Comparison of ENCODE assay signal across 8 cellular contexts in genomic region chr1:156020293-156021086, GRCh38. TPM values are rescaled to one million over a fixed set of nuclear protein-coding genes. Genes with fewer than 3 reads are reported as not detected.
DNase-seq lines count a peak whose midpoint lies in the region; ATAC-seq and TF ChIP-seq lines count a peak whose summit lies in the region.

TSS of gene SSR2 (minus strand) at chr1:156020951. CDS start at chr1:156020167, 784 bp downstream.

- no peak for TF ChIP-seq CTCF in fibroblast of pulmonary artery (IDR thresholded peaks at IDR 0.05; ENCODE audit: low read length, missing control alignments)
- no peak for TF ChIP-seq CTCF in nephron (IDR thresholded peaks at IDR 0.05; ENCODE audit: unreplicated experiment in 3 of 3)

- H3K9ac ChIP-seq in Karpas-422 (ENCODE audit: low read length), result peak within 1 kb of the TSS; percentile 91

- H3K27me3 Mint-ChIP-seq in nephron (ENCODE audit: low read depth), result no peaks in the 10 kb centered on the region
- H3K27me3 Mint-ChIP-seq in stimulated activated naive CD8-positive, alpha-beta T cell treated with anti-CD3 and anti-CD28 coated beads, Interleukin-15, Interleukin-2, amounts not matched to agents 100 ng/mL and 50 ng/mL, for 24 hours, result peaks cover 5% of the 10 kb centered on the region

- peak within 1 kb of the TSS; percentile 85 to 89 (median 87) for H3K27ac Mint-ChIP-seq in nephron
- peak within 1 kb of the TSS; percentile 91 for H3K27ac Mint-ChIP-seq in stimulated activated naive CD8-positive, alpha-beta T cell treated with anti-CD3 and anti-CD28 coated beads, Interleukin-15, Interleukin-2, amounts not matched to agents 100 ng/mL and 50 ng/mL, for 24 hours

- H3K4me1 Mint-ChIP-seq in nephron, result peaks cover 24% of the 10 kb centered on the region
- peaks cover 29% of the 10 kb centered on the region for H3K4me1 Mint-ChIP-seq in stimulated activated naive CD8-positive, alpha-beta T cell treated with anti-CD3 and anti-CD28 coated beads, Interleukin-15, Interleukin-2, amounts not matched to agents 100 ng/mL and 50 ng/mL, for 24 hours (ENCODE audit: low read depth)

- H4K20me1 ChIP-seq in Karpas-422 (ENCODE audit: insufficient read depth, low read depth, low read length), result peaks cover 6% of the 10 kb centered on the region; the same call in 1 of the 2 replicates

- H3K4me3 ChIP-seq in Karpas-422 (ENCODE audit: low read length) (peak within 1 kb of the TSS; percentile 98), fibroblast of pulmonary artery (replicated peaks; ENCODE audit: low read depth, low read length) (peak within 1 kb of the TSS; percentile 70)

- peaks cover 10% of the 10 kb centered on the region; the same call in 1 of the 2 replicates for H3K36me3 ChIP-seq in Karpas-422 (ENCODE audit: insufficient read depth, low read length)

- no peaks in the 10 kb centered on the region for H3K9me2 ChIP-seq in Karpas-422 (replicated peaks; ENCODE audit: insufficient read depth, low read length)

- H3K4me2 ChIP-seq in Karpas-422 (ENCODE audit: low read depth, low read length, poor library complexity, severe bottlenecking), result peak within 1 kb of the TSS; percentile 99

- peaks cover 35% of the 10 kb centered on the region for H3K36me3 Mint-ChIP-seq in nephron (ENCODE audit: low read depth)
- H3K36me3 Mint-ChIP-seq in stimulated activated naive CD8-positive, alpha-beta T cell treated with anti-CD3 and anti-CD28 coated beads, Interleukin-15, Interleukin-2, amounts not matched to agents 100 ng/mL and 50 ng/mL, for 24 hours (ENCODE audit: low read depth), result peaks cover 30% of the 10 kb centered on the region

- peaks cover 12% of the 10 kb centered on the region for H3K4me1 ChIP-seq in Karpas-422 (ENCODE audit: low read length)

- H2AFZ ChIP-seq in Karpas-422 (ENCODE audit: low read length), result peak within 1 kb of the TSS; percentile 95

- H3K79me2 ChIP-seq in Karpas-422 (ENCODE audit: low read length), result peaks cover 27% of the 10 kb centered on the region

- H3K4me3 Mint-ChIP-seq in nephron, result peak within 1 kb of the TSS; percentile 93 to 98 (median 96)
- H3K4me3 Mint-ChIP-seq in stimulated activated naive CD8-positive, alpha-beta T cell treated with anti-CD3 and anti-CD28 coated beads, Interleukin-15, Interleukin-2, amounts not matched to agents 100 ng/mL and 50 ng/mL, for 24 hours, result peak within 1 kb of the TSS; percentile 97

- DNase-seq in DMS79 (lab: John Stamatoyannopoulos, UW) (peak; percentile 83), Karpas-422 (peak; percentile 97), RPMI8226 (peak; percentile 95), fibroblast of pulmonary artery (ENCODE audit: low read depth) (peak; percentile 94)
- peak; percentile 63 to 77 for DNase-seq in activated T-helper 1 cell treated with anti-CD3 and anti-CD28 coated beads, Interleukin-2, amount 50 U/mL, for 16 hours (ENCODE audit: low read depth in 1 of 2, low spot score in 1 of 2)

- ATAC-seq in GM21737 (IDR thresholded peaks at IDR 0.05; ENCODE audit: unreplicated experiment), result peak; percentile 94

- H3K27ac ChIP-seq in Karpas-422 (ENCODE audit: low read length), result no peak within 1 kb of the TSS

- no peaks in the 10 kb centered on the region for H3K9me3 ChIP-seq in Karpas-422 (ENCODE audit: low read length)

- no peaks in the 10 kb centered on the region for H3K9me3 Mint-ChIP-seq in nephron
- H3K9me3 Mint-ChIP-seq in stimulated activated naive CD8-positive, alpha-beta T cell treated with anti-CD3 and anti-CD28 coated beads, Interleukin-15, Interleukin-2, amounts not matched to agents 100 ng/mL and 50 ng/mL, for 24 hours, result no peaks in the 10 kb centered on the region

- no peaks in the 10 kb centered on the region for H3K27me3 ChIP-seq in Karpas-422 (ENCODE audit: low read length)

RNA-seq across cellular contexts. Expression of gene SSR2, which starts in this region (rescaled TPM):
- 145 and 205 TPM in 2 replicates for total RNA-seq in Karpas-422 (2014; rRNA removed; shearing (Covaris generic); ENCODE audit: low replicate concordance)
